Comparison of ENCODE assay signal across 11 cellular contexts in genomic region chr6:128511518-128511917, GRCh38. TPM values are rescaled to one million over a fixed set of nuclear protein-coding genes. Genes with fewer than 3 reads are reported as not detected.
DNase-seq lines count a peak whose midpoint lies in the region; ATAC-seq and TF ChIP-seq lines count a peak whose summit lies in the region.
"Had no signal": no experiment of that assay in that cellular context is flagged by ENCODE, and none has a peak within 500 bp of the region (broad histone marks: within the 10 kb centered on the region; RNA-seq: fewer than 3 reads in every experiment).

No MANE protein-coding gene starts in this region.

- no peaks in the 10 kb centered on the region for H3K36me3 Mint-ChIP-seq in GM23338 (ENCODE audit: low read depth)
- H3K36me3 Mint-ChIP-seq in activated CD4-positive, alpha-beta memory T cell treated with anti-CD3 and anti-CD28 coated beads for 36 hours: no peaks in the 10 kb centered on the region
- no peaks in the 10 kb centered on the region for H3K36me3 Mint-ChIP-seq in nephron progenitor cell (ENCODE audit: low read depth)

- peaks cover 24% of the 10 kb centered on the region for H4K20me1 ChIP-seq in GM23338 (replicated peaks; ENCODE audit: insufficient read depth)

- H3K4me3 ChIP-seq in GM23338: no peak overlapping the region
- H3K4me3 ChIP-seq in iPS-20b (ENCODE audit: low read length): no peak overlapping the region

- CTCF ChIA-PET in activated CD4-positive, alpha-beta memory T cell treated with anti-CD3 and anti-CD28 coated beads for 36 hours (lab: Charles Lee): no interaction called here

- 0 out of 2 replicates have a peak overlapping the region, but pooled peaks have one; percentile 9 for H3K9ac ChIP-seq in iPS-20b (ENCODE audit: low read depth, low read length)

- intact Hi-C loops in activated CD4-positive, alpha-beta memory T cell treated with anti-CD3 and anti-CD28 coated beads for 36 hours (cut with micrococcal nuclease): loop anchor here (10.0 kb wide), 1 partner anchor 213 kb away; no protein-coding TSS in a partner anchor

- H3K79me2 ChIP-seq in GM23338 (replicated peaks; ENCODE audit: insufficient read depth): peaks cover 100% of the 10 kb centered on the region

- DNase-seq in Daoy (ENCODE audit: low read depth): peak; percentile 16
- DNase-seq in GM23338 (ENCODE audit: low spot score): no peak
- peak; percentile 13 for DNase-seq in HT1080 (ENCODE audit: low read depth)
- no peak for DNase-seq in GM13977 (ENCODE audit: low spot score)
- no peak for DNase-seq in germinal center (ENCODE audit: low spot score)
- no peak for DNase-seq in activated CD4-positive, alpha-beta memory T cell treated with anti-CD3 and anti-CD28 coated beads for 36 hours
- no peak for DNase-seq in nephron progenitor cell
- DNase-seq: activated naive CD4-positive, alpha-beta T cell; NCI-H2029 treated with DMSO at 0.1 percent for 48 hours had no signal

- POLR2A ChIA-PET in activated CD4-positive, alpha-beta memory T cell treated with anti-CD3 and anti-CD28 coated beads for 36 hours (lab: Charles Lee): no interaction called here

- no peaks in the 10 kb centered on the region for H3F3A ChIP-seq in GM23338 (replicated peaks; ENCODE audit: low read depth)

- TF ChIP-seq CTCF in GM23338 (conservative IDR thresholded peaks at IDR 0.05; ENCODE audit: low read depth in 2 of 2): no peak
- TF ChIP-seq CTCF in GM13977 (IDR thresholded peaks at IDR 0.05; ENCODE audit: extremely low read depth, insufficient read depth, missing control alignments): no peak
- no peak for TF ChIP-seq CTCF in nephron progenitor cell (IDR thresholded peaks at IDR 0.05)

- peak overlapping the region; percentile 2; the same call in 1 of the 2 replicates for H3K27ac Mint-ChIP-seq in GM23338
- no peak overlapping the region for H3K27ac Mint-ChIP-seq in activated CD4-positive, alpha-beta memory T cell treated with anti-CD3 and anti-CD28 coated beads for 36 hours
- H3K27ac Mint-ChIP-seq in nephron progenitor cell: no peak overlapping the region
- H3K27ac Mint-ChIP-seq: stimulated activated naive CD8-positive, alpha-beta T cell treated with anti-CD3 and anti-CD28 coated beads, Interleukin-15, Interleukin-2, amounts not matched to agents 100 ng/mL and 50 ng/mL, for 24 hours had no signal

- no peak overlapping the region for H3K4me3 Mint-ChIP-seq in GM23338
- no peak overlapping the region for H3K4me3 Mint-ChIP-seq in activated CD4-positive, alpha-beta memory T cell treated with anti-CD3 and anti-CD28 coated beads for 36 hours
- no peak overlapping the region for H3K4me3 Mint-ChIP-seq in nephron progenitor cell
- H3K4me3 Mint-ChIP-seq: stimulated activated naive CD8-positive, alpha-beta T cell treated with anti-CD3 and anti-CD28 coated beads, Interleukin-15, Interleukin-2, amounts not matched to agents 100 ng/mL and 50 ng/mL, for 24 hours had no signal

- no peaks in the 10 kb centered on the region for H3K9me2 ChIP-seq in GM23338 (ENCODE audit: insufficient read depth)

- no peak overlapping the region for H3K27ac ChIP-seq in GM23338 (ENCODE audit: low read depth)
- no peak overlapping the region for H3K27ac ChIP-seq in iPS-20b (ENCODE audit: low read length)

- ATAC-seq in GM23338: no peak

- H3K36me3 ChIP-seq in GM23338 (ENCODE audit: insufficient read depth) (no peaks in the 10 kb centered on the region), iPS-20b (ENCODE audit: insufficient read depth, low read depth, low read length) (no peaks in the 10 kb centered on the region)

- no peak overlapping the region for H3K4me2 ChIP-seq in GM23338

- no peaks in the 10 kb centered on the region for H3K9me3 ChIP-seq in iPS-20b (ENCODE audit: insufficient read depth, low read depth, low read length)

- H3K27me3 Mint-ChIP-seq in GM23338 (ENCODE audit: insufficient read depth, low read depth, poor library complexity): no peaks in the 10 kb centered on the region
- peaks cover 19% of the 10 kb centered on the region for H3K27me3 Mint-ChIP-seq in activated CD4-positive, alpha-beta memory T cell treated with anti-CD3 and anti-CD28 coated beads for 36 hours
- no peaks in the 10 kb centered on the region for H3K27me3 Mint-ChIP-seq in nephron progenitor cell (ENCODE audit: low read depth, poor library complexity)

- in situ Hi-C loops in GM13977 (cut with MboI; ENCODE audit: low pct_unique_long_range_greater_than_20kb, low sequenced_read_pairs, unreplicated experiment): no loop called here

- H3K4me1 Mint-ChIP-seq in GM23338 (peaks cover 41% of the 10 kb centered on the region), nephron progenitor cell (peaks cover 23% of the 10 kb centered on the region)
- H3K4me1 Mint-ChIP-seq in activated CD4-positive, alpha-beta memory T cell treated with anti-CD3 and anti-CD28 coated beads for 36 hours (ENCODE audit: low read depth): no peaks in the 10 kb centered on the region

- H3K9me3 Mint-ChIP-seq in GM23338 (no peaks in the 10 kb centered on the region), nephron progenitor cell (no peaks in the 10 kb centered on the region)
- H3K9me3 Mint-ChIP-seq in activated CD4-positive, alpha-beta memory T cell treated with anti-CD3 and anti-CD28 coated beads for 36 hours: no peaks in the 10 kb centered on the region
- H3K9me3 Mint-ChIP-seq: stimulated activated naive CD8-positive, alpha-beta T cell treated with anti-CD3 and anti-CD28 coated beads, Interleukin-15, Interleukin-2, amounts not matched to agents 100 ng/mL and 50 ng/mL, for 24 hours had no signal

- no peak overlapping the region for H2AFZ ChIP-seq in GM23338

- no peaks in the 10 kb centered on the region for H3K27me3 ChIP-seq in GM23338 (ENCODE audit: insufficient read depth)
- H3K27me3 ChIP-seq in iPS-20b (ENCODE audit: insufficient read depth, low read length): no peaks in the 10 kb centered on the region

- H3K4me1 ChIP-seq in GM23338 (ENCODE audit: insufficient read depth) (peaks cover 26% of the 10 kb centered on the region), iPS-20b (ENCODE audit: insufficient read depth, low read length) (peaks cover 6% of the 10 kb centered on the region; the same call in 1 of the 2 replicates)

TF ChIP-seq in GM23338, 12 proteins besides CTCF, POLR2A, EP300 and RAD21:
- no peak for TF ChIP-seq ZNF114 (CRISPR knock-in tag; IDR thresholded peaks at IDR 0.05)
- no peak for TF ChIP-seq JUNB (IDR thresholded peaks at IDR 0.05; ENCODE audit: unreplicated experiment)
- TF ChIP-seq ZNF331 (CRISPR knock-in tag; IDR thresholded peaks at IDR 0.05; ENCODE audit: low read depth): no peak
- TF ChIP-seq EZH2phosphoT487 (IDR thresholded peaks at IDR 0.05; ENCODE audit: unreplicated experiment): no peak
- no peak for TF ChIP-seq NANOG (IDR thresholded peaks at IDR 0.05; ENCODE audit: borderline replicate concordance)
- TF ChIP-seq ETS1 (IDR thresholded peaks at IDR 0.05): no peak

RNA-seq across cellular contexts. Expression of gene PTPRK, which starts 8.9 kb away (rescaled TPM):
- total RNA-seq in Daoy (2014; rRNA removed; shearing (Covaris generic)): 40.1 and 46.5 TPM in 2 replicates
- total RNA-seq in GM23338 (2014; rRNA removed; shearing (Covaris generic)): 46.1 and 56.4 TPM in 2 replicates
- 20.7 and 26.9 TPM in 2 replicates for polyA plus RNA-seq in GM23338 (2016; fragmentation: Nextera tagmentation; extraction: Ambion mirVana)
- total RNA-seq in HT1080 (2014; rRNA removed; shearing (Covaris generic)): 51.7 and 102 TPM in 2 replicates
- polyA plus RNA-seq in HT1080 (2015; cell fraction: cytosol; rRNA removed): 28.8 and 57.3 TPM in 2 replicates
- 66.1 and 74.0 TPM in 2 replicates for polyA plus RNA-seq in HT1080 (2015; cell fraction: nucleus; rRNA removed)
- 1 to 10 TPM; 1.8 to 2.2 TPM for total RNA-seq in activated CD4-positive, alpha-beta memory T cell treated with anti-CD3 and anti-CD28 coated beads for 36 hours

Comparison
In these comparisons a context has a peak if more than half of its experiments do, and no peak if none do; other contexts are left out.
1. DNase-seq: peak in Daoy (single experiment) and HT1080 (single experiment); none in GM23338 (single experiment), GM13977 (single experiment), germinal center (single experiment), activated CD4-positive, alpha-beta memory T cell treated with anti-CD3 and anti-CD28 coated beads for 36 hours (single experiment) and nephron progenitor cell (single experiment).
2. RNA of gene PTPRK, which starts 8.9 kb away (total RNA-seq): 51.7 to 102 TPM in HT1080, 46.1 to 56.4 TPM in GM23338 and 40.1 to 46.5 TPM in Daoy; 1.8 to 2.2 TPM in activated CD4-positive, alpha-beta memory T cell treated with anti-CD3 and anti-CD28 coated beads for 36 hours; every median in the first group is over 10 times any median in the second.